Comparison of ENCODE assay signal across 1 cellular context in the genomic region with DNA sequence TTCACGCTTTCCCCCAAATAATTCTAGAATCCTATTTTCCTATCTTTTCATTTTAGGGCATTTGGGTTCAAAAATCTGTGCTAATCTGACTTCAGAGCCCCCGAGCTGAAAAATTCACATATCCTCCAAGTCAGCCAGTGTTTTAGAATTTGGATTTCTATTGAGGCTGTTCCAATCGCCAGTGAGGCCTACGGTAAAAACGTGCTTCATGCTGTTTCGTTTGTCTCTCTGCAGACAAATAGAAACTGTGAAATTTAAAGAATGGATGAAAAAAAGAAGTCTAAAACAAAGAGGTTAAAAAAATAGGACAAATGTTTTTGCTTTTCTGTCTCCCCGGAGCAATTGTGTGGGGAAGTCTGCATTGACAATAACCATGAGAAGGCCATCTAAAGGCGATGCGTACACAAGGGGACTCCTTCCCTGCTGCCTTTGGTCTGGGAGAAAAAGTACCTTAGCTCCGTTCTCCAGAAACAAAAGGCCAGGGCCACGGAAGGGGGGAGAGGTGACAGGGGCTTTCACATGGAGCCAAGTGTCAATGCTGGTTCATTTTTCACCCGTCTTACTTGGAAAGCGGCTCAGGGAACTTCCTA.
A peak's percentile ranks its signal among the peaks of the same experiment; 100 is the strongest.
TF ChIP-seq lines count a peak whose summit lies in the region.

No MANE protein-coding gene starts in this region.

TF ChIP-seq in neural cell, 6 proteins besides CTCF, POLR2A, EP300 and RAD21:
- TF ChIP-seq EZH2 (IDR thresholded peaks at IDR 0.05; ENCODE audit: borderline replicate concordance, insufficient read depth, low read length, poor library complexity, severe bottlenecking), result no peak
- TF ChIP-seq, protein P1, sequence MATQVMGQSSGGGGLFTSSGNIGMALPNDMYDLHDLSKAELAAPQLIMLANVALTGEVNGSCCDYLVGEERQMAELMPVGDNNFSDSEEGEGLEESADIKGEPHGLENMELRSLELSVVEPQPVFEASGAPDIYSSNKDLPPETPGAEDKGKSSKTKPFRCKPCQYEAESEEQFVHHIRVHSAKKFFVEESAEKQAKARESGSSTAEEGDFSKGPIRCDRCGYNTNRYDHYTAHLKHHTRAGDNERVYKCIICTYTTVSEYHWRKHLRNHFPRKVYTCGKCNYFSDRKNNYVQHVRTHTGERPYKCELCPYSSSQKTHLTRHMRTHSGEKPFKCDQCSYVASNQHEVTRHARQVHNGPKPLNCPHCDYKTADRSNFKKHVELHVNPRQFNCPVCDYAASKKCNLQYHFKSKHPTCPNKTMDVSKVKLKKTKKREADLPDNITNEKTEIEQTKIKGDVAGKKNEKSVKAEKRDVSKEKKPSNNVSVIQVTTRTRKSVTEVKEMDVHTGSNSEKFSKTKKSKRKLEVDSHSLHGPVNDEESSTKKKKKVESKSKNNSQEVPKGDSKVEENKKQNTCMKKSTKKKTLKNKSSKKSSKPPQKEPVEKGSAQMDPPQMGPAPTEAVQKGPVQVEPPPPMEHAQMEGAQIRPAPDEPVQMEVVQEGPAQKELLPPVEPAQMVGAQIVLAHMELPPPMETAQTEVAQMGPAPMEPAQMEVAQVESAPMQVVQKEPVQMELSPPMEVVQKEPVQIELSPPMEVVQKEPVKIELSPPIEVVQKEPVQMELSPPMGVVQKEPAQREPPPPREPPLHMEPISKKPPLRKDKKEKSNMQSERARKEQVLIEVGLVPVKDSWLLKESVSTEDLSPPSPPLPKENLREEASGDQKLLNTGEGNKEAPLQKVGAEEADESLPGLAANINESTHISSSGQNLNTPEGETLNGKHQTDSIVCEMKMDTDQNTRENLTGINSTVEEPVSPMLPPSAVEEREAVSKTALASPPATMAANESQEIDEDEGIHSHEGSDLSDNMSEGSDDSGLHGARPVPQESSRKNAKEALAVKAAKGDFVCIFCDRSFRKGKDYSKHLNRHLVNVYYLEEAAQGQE (IDR thresholded peaks at IDR 0.05; ENCODE audit: borderline replicate concordance), result peak; percentile 35
- peak; percentile 45 for TF ChIP-seq POLR2AphosphoS5 (IDR thresholded peaks at IDR 0.05)
- peak; percentile 4 for TF ChIP-seq TAF1 (IDR thresholded peaks at IDR 0.05; ENCODE audit: low read depth)
- no peak for TF ChIP-seq MXI1 (conservative IDR thresholded peaks at IDR 0.05; ENCODE audit: poor library complexity, severe bottlenecking)
- no peak for TF ChIP-seq SMC3 (conservative IDR thresholded peaks at IDR 0.05; ENCODE audit: poor library complexity)
